14 cellular contexts compared by ENCODE assay signal in genomic region chr1:183589384-183589783, GRCh38. TPM values are rescaled to one million over a fixed set of nuclear protein-coding genes. Genes with fewer than 3 reads are reported as not detected.
DNase-seq lines count a peak whose midpoint lies in the region; ATAC-seq and TF ChIP-seq lines count a peak whose summit lies in the region.
"Had no signal": no experiment of that assay in that cellular context is flagged by ENCODE, and none has a peak within 500 bp of the region (broad histone marks: within the 10 kb centered on the region; RNA-seq: fewer than 3 reads in every experiment).

No MANE protein-coding gene starts in this region.

- no peak for TF ChIP-seq EP300 in tibial nerve (IDR thresholded peaks at IDR 0.05)

- 91 to 97% (median 92%) methylated on average over 5 of the region's 5 CpGs for WGBS in heart left ventricle, 4 donors
- 77 to 90% methylated on average over 5 of the region's 5 CpGs for WGBS in esophagus squamous epithelium, 2 donors
- WGBS in tibial nerve, 2 donors = 91 to 96% methylated on average over 5 of the region's 5 CpGs

- H3K9me3 ChIP-seq in heart left ventricle (no peaks in the 10 kb centered on the region), T-helper 17 cell (ENCODE audit: control insufficient read depth, low read length, poor library complexity, severe bottlenecking) (no peaks in the 10 kb centered on the region), esophagus squamous epithelium (no peaks in the 10 kb centered on the region), tibial nerve (no peaks in the 10 kb centered on the region)
- H3K9me3 ChIP-seq: uterus had no signal

- DNase-seq in heart left ventricle = no peak
- DNase-seq in Right ventricle myocardium superior = no peak
- DNase-seq in T-helper 17 cell = no peak
- DNase-seq in esophagus squamous epithelium (lab: John Stamatoyannopoulos, UW) = no peak
- DNase-seq in tibial nerve (ENCODE audit: low spot score in 2 of 2) = no peak
- no peak for DNase-seq in endothelial cell (ENCODE audit: low spot score)
- no peak for DNase-seq in NCI-H2171 treated with DMSO at 0.1 percent for 48 hours (lab: John Stamatoyannopoulos, UW)
- DNase-seq: DND-41, GOT3, NCI-H2081 treated with DMSO at 0.1 percent for 48 hours, occipital lobe, uterus had no signal

- TF ChIP-seq POLR2A in heart left ventricle (IDR thresholded peaks at IDR 0.05) (no peak), esophagus squamous epithelium (IDR thresholded peaks at IDR 0.05) (no peak), tibial nerve (IDR thresholded peaks at IDR 0.05) (no peak)

- H3K27me3 ChIP-seq in heart left ventricle (no peaks in the 10 kb centered on the region), esophagus squamous epithelium (no peaks in the 10 kb centered on the region), tibial nerve (no peaks in the 10 kb centered on the region)
- H3K27me3 ChIP-seq: cardiac muscle cell, uterus had no signal

- TF ChIP-seq CTCF in heart left ventricle (IDR thresholded peaks at IDR 0.05) (no peak), esophagus squamous epithelium (IDR thresholded peaks at IDR 0.05) (no peak), tibial nerve (IDR thresholded peaks at IDR 0.05) (no peak), endothelial cell (IDR thresholded peaks at IDR 0.05; ENCODE audit: unreplicated experiment) (no peak)

- H3K27ac ChIP-seq in heart left ventricle (peak overlapping the region in 5 of 12 donors; percentile 4 to 94 (median 55)), esophagus squamous epithelium (peak overlapping the region; percentile 79 to 83 (median 82)), tibial nerve (peak overlapping the region in 3 of 4 donors; percentile 48 to 75 (median 58))
- H3K27ac ChIP-seq: cardiac muscle cell, uterus had no signal

- peak overlapping the region; percentile 26 for H3K4me3 Mint-ChIP-seq in T-helper 17 cell
- no peak overlapping the region for H3K4me3 Mint-ChIP-seq in endothelial cell (ENCODE audit: unreplicated experiment)

- peaks cover 0 to 11% (median 0%) of the 10 kb centered on the region in 9 donors for H3K36me3 ChIP-seq in heart left ventricle
- H3K36me3 ChIP-seq in esophagus squamous epithelium = no peaks in the 10 kb centered on the region
- no peaks in the 10 kb centered on the region for H3K36me3 ChIP-seq in tibial nerve
- H3K36me3 ChIP-seq: cardiac muscle cell, uterus had no signal

- peak overlapping the region in 7 of 12 donors; percentile 11 to 63 (median 32) for H3K4me3 ChIP-seq in heart left ventricle
- H3K4me3 ChIP-seq in esophagus squamous epithelium = peak overlapping the region in 2 of 4 donors; percentile 18 to 44
- peak overlapping the region in 1 of 4 donors; percentile 33 for H3K4me3 ChIP-seq in tibial nerve
- H3K4me3 ChIP-seq: cardiac muscle cell, uterus had no signal

- ATAC-seq in heart left ventricle (no peak), Right ventricle myocardium superior (ENCODE audit: poor library complexity) (no peak), T-helper 17 cell (no peak), GM21825 (IDR thresholded peaks at IDR 0.05; ENCODE audit: unreplicated experiment) (no peak)

- H3K27me3 Mint-ChIP-seq in T-helper 17 cell (peaks cover 11% of the 10 kb centered on the region), endothelial cell (ENCODE audit: unreplicated experiment) (peaks cover 3% of the 10 kb centered on the region)

- peaks cover 40% of the 10 kb centered on the region for H3K4me1 Mint-ChIP-seq in T-helper 17 cell
- peaks cover 12% of the 10 kb centered on the region for H3K4me1 Mint-ChIP-seq in endothelial cell (ENCODE audit: unreplicated experiment)

- intact Hi-C loops in heart left ventricle (cut with DNase I) (no loop called here), Right ventricle myocardium superior (cut with DNase I) (no loop called here), esophagus squamous epithelium (cut with DNase I) (no loop called here)

- H3K27ac Mint-ChIP-seq in T-helper 17 cell = peak overlapping the region; percentile 54
- no peak overlapping the region for H3K27ac Mint-ChIP-seq in endothelial cell (ENCODE audit: unreplicated experiment)

- H3K4me1 ChIP-seq in heart left ventricle (peaks cover 0 to 67% (median 0%) of the 10 kb centered on the region in 12 donors), esophagus squamous epithelium (peaks cover 6 to 41% (median 9%) of the 10 kb centered on the region in 3 donors), tibial nerve (peaks cover 0 to 4% (median 0%) of the 10 kb centered on the region in 4 donors)
- H3K4me1 ChIP-seq: uterus had no signal

- H3K9me3 Mint-ChIP-seq in endothelial cell (ENCODE audit: unreplicated experiment) = no peaks in the 10 kb centered on the region

- H3K36me3 Mint-ChIP-seq in T-helper 17 cell (ENCODE audit: low read depth) = peaks cover 7% of the 10 kb centered on the region
- H3K36me3 Mint-ChIP-seq in endothelial cell (ENCODE audit: low read depth, unreplicated experiment) = peaks cover 3% of the 10 kb centered on the region

RNA-seq across cellular contexts. Expression of gene NCF2, which starts 0.9 kb away (rescaled TPM):
- total RNA-seq in heart left ventricle (10 to 100 TPM in 2 of 9 donors, 1 to 10 TPM in 7; 2.6 to 51.2 (median 5.1) TPM), Right ventricle myocardium superior (5.7 TPM), T-helper 17 cell (10 to 100 TPM in 1 of 2 donors, 1 to 10 TPM in 1; 2.7 to 14.7 TPM), esophagus squamous epithelium (10 to 100 TPM in 3 of 4 donors, 1 to 10 TPM in 1; 8.1 to 23.1 (median 14.3) TPM), tibial nerve (10 to 100 TPM in 3 of 4 donors, 1 to 10 TPM in 1; 9.6 to 21.0 (median 17.1) TPM), endothelial cell (ENCODE audit: unreplicated experiment) (0.67 TPM)
- 1 to 10 TPM; 1.3 to 2.5 TPM for polyA plus RNA-seq in heart left ventricle

RNA-seq across cellular contexts. Expression of gene ARPC5, which starts 46.2 kb away (rescaled TPM):
- 100 to 1,000 TPM in 1 of 9 donors, 10 to 100 TPM in 8; 24.6 to 105 (median 31.3) TPM for total RNA-seq in heart left ventricle
- polyA plus RNA-seq in heart left ventricle = 10 to 100 TPM; 26.0 to 62.0 TPM
- 32.9 TPM for total RNA-seq in Right ventricle myocardium superior
- total RNA-seq in T-helper 17 cell = 10 to 100 TPM; 62.1 to 69.4 TPM
- total RNA-seq in esophagus squamous epithelium = 100 to 1,000 TPM in 2 of 4 donors, 10 to 100 TPM in 2; 90.2 to 136 (median 102) TPM
- total RNA-seq in tibial nerve = 100 to 1,000 TPM in 1 of 4 donors, 10 to 100 TPM in 3; 71.8 to 102 (median 78.7) TPM
- total RNA-seq in endothelial cell (ENCODE audit: unreplicated experiment) = 142 TPM
